8 cellular contexts compared by ENCODE assay signal in genomic region chr13:48303331-48304131, GRCh38. TPM values are rescaled to one million over a fixed set of nuclear protein-coding genes. Genes with fewer than 3 reads are reported as not detected.
DNase-seq lines count a peak whose midpoint lies in the region; ATAC-seq, FAIRE-seq and TF ChIP-seq lines count a peak whose summit lies in the region.

RB1 (plus strand) TSS chr13:48303751; CDS start chr13:48303913, 162 bp downstream.

- H3K4me1 ChIP-seq in ACC112 (ENCODE audit: control insufficient read depth, insufficient read depth, low read length, unreplicated experiment): peaks cover 4% of the 10 kb centered on the region
- peaks cover 0 to 12% of the 10 kb centered on the region in 2 donors for H3K4me1 ChIP-seq in small intestine (ENCODE audit: control insufficient read depth in 2 of 2, insufficient read depth in 1 of 2, low read depth in 1 of 2, low read length in 1 of 2)

- WGBS in small intestine, 3 donors: 0 to 1% (median 0%) methylated on average over 84 to 97 of the region's 97 CpGs

- H3K36me3 Mint-ChIP-seq in WTC11: no peaks in the 10 kb centered on the region; the same call in 1 of the 2 replicates

- no peak for FAIRE-seq in bronchial epithelial cell (lab: Jason Lieb, UNC)
- FAIRE-seq in small intestine (lab: Jason Lieb, UNC): no peak

- peak within 1 kb of the TSS; percentile 91 for H3K27ac ChIP-seq in ACC112 (ENCODE audit: low read depth, low read length)
- peak within 1 kb of the TSS; percentile 99 to 100 for H3K27ac ChIP-seq in small intestine (ENCODE audit: low read depth in 1 of 2, low read length in 1 of 2)

- no peaks in the 10 kb centered on the region for H3K9me3 Mint-ChIP-seq in WTC11

- no peaks in the 10 kb centered on the region for H3K27me3 ChIP-seq in ACC112 (ENCODE audit: insufficient read depth, low read length)
- H3K27me3 ChIP-seq in bronchial epithelial cell (ENCODE audit: control insufficient read depth, insufficient read depth, low read length): no peaks in the 10 kb centered on the region
- no peaks in the 10 kb centered on the region for H3K27me3 ChIP-seq in small intestine (ENCODE audit: control insufficient read depth in 2 of 2, insufficient read depth in 2 of 2, low read length in 2 of 2)

- CTCF ChIA-PET in WTC11 (lab: Charles Lee): interaction anchor here (1.3 kb wide), 1 partner anchor 31 kb away, joined by 5 read pairs; no protein-coding TSS in a partner anchor

- H3K27ac Mint-ChIP-seq in WTC11: peak within 1 kb of the TSS; percentile 89

- peaks cover 13% of the 10 kb centered on the region for H3K4me1 Mint-ChIP-seq in WTC11

- DNase-seq in NCI-H2227 (lab: John Stamatoyannopoulos, UW; ENCODE audit: unreplicated experiment) (peak; percentile 92), WTC11 (ENCODE audit: low spot score) (peak; percentile 67), bronchial epithelial cell (ENCODE audit: low read depth) (peak; percentile 81), iPS-NIHi11 (ENCODE audit: low spot score) (peak; percentile 91), small intestine (peak; percentile 92)

- peaks cover 33% of the 10 kb centered on the region for H3K79me2 ChIP-seq in ACC112 (ENCODE audit: control insufficient read depth, insufficient read depth, low read length, unreplicated experiment)

- peak within 1 kb of the TSS; percentile 98 for H3K4me3 ChIP-seq in ACC112 (ENCODE audit: low read depth, low read length)
- H3K4me3 ChIP-seq in bronchial epithelial cell (ENCODE audit: low read depth, low read length): peak within 1 kb of the TSS; percentile 88
- H3K4me3 ChIP-seq in small intestine (ENCODE audit: low read depth in 1 of 2, low read length in 2 of 2): peak within 1 kb of the TSS; percentile 97 to 98

- peak within 1 kb of the TSS; percentile 74 for H2AFZ ChIP-seq in ACC112 (ENCODE audit: low read length, unreplicated experiment)

- no peaks in the 10 kb centered on the region for H3K9me3 ChIP-seq in small intestine (ENCODE audit: control insufficient read depth, low read depth)

- H3K36me3 ChIP-seq in ACC112 (ENCODE audit: insufficient read depth, low read length): no peaks in the 10 kb centered on the region
- H3K36me3 ChIP-seq in bronchial epithelial cell (ENCODE audit: control insufficient read depth, insufficient read depth, low read length): peaks cover 1% of the 10 kb centered on the region
- H3K36me3 ChIP-seq in small intestine (ENCODE audit: control insufficient read depth in 2 of 2, insufficient read depth in 2 of 2, low read length in 2 of 2): no peaks in the 10 kb centered on the region

- ATAC-seq in GM18868 (IDR thresholded peaks at IDR 0.05; ENCODE audit: unreplicated experiment): peak; percentile 81
- ATAC-seq in HG03103 (IDR thresholded peaks at IDR 0.05; ENCODE audit: low read depth, unreplicated experiment): peak; percentile 58
- peak; percentile 85 for ATAC-seq in WTC11

- peak within 1 kb of the TSS; percentile 85 for H3K4me3 Mint-ChIP-seq in WTC11

- POLR2A ChIA-PET in WTC11 (lab: Charles Lee): interaction anchor here (0.6 kb wide), 1 partner anchor 216 kb away, joined by 4 read pairs; no protein-coding TSS in a partner anchor

- H3K27me3 Mint-ChIP-seq in WTC11 (ENCODE audit: low read depth): 0 out of 2 replicates have a peak, but pooled peaks cover 3% of the 10 kb centered on the region

- TF ChIP-seq CTCF in WTC11 (IDR thresholded peaks at IDR 0.05) (no peak), bronchial epithelial cell (IDR thresholded peaks at IDR 0.05; ENCODE audit: insufficient read depth, low read length, severe bottlenecking) (no peak)

TF ChIP-seq in WTC11, 78 proteins besides CTCF, POLR2A, EP300 and RAD21 (continues in another document):
- TF ChIP-seq SOX15 (CRISPR knock-in tag; IDR thresholded peaks at IDR 0.05) (no peak), SMAD3 (CRISPR knock-in tag; IDR thresholded peaks at IDR 0.05; ENCODE audit: borderline replicate concordance) (0 out of 2 replicates have a peak, but pooled peaks have one; percentile 24), TP53 (CRISPR knock-in tag; IDR thresholded peaks at IDR 0.05) (0 out of 2 replicates have a peak, but pooled peaks have one; percentile 33), STAT6 (CRISPR knock-in tag; conservative IDR thresholded peaks at IDR 0.05; ENCODE audit: low read depth) (0 out of 2 replicates have a peak, but pooled peaks have one; percentile 74), MAX (CRISPR knock-in tag; IDR thresholded peaks at IDR 0.05) (peak; percentile 38; the same call in 1 of the 2 replicates), AR (CRISPR knock-in tag; IDR thresholded peaks at IDR 0.05) (no peak), ZNF532 (CRISPR knock-in tag; IDR thresholded peaks at IDR 0.05; ENCODE audit: borderline replicate concordance) (no peak), NR1H2 (CRISPR knock-in tag; IDR thresholded peaks at IDR 0.05) (no peak), PRRX2 (CRISPR knock-in tag; IDR thresholded peaks at IDR 0.05) (no peak), ESRRA (CRISPR knock-in tag; IDR thresholded peaks at IDR 0.05; ENCODE audit: borderline replicate concordance) (no peak), SMAD4 (CRISPR knock-in tag; IDR thresholded peaks at IDR 0.05) (no peak)

RNA-seq across cellular contexts. Expression of gene RB1, which starts in this region (rescaled TPM):
- total RNA-seq in WTC11 (2021) (18.4 to 22.0 TPM (median 18.8 TPM) in 3 replicates), bronchial epithelial cell (12.4 and 20.1 TPM in 2 replicates)
- 10 to 100 TPM; 11.9 to 25.1 (median 15.2) TPM for polyA plus RNA-seq in small intestine

Comparison
In these comparisons a context has a peak if more than half of its experiments do, and no peak if none do; other contexts are left out.
1. Peak in every context shown above with its lines: DNase-seq, ATAC-seq, H3K4me3 ChIP-seq and H3K27ac ChIP-seq.